Comparison of ENCODE assay signal across 1 cellular context in the genomic region with DNA sequence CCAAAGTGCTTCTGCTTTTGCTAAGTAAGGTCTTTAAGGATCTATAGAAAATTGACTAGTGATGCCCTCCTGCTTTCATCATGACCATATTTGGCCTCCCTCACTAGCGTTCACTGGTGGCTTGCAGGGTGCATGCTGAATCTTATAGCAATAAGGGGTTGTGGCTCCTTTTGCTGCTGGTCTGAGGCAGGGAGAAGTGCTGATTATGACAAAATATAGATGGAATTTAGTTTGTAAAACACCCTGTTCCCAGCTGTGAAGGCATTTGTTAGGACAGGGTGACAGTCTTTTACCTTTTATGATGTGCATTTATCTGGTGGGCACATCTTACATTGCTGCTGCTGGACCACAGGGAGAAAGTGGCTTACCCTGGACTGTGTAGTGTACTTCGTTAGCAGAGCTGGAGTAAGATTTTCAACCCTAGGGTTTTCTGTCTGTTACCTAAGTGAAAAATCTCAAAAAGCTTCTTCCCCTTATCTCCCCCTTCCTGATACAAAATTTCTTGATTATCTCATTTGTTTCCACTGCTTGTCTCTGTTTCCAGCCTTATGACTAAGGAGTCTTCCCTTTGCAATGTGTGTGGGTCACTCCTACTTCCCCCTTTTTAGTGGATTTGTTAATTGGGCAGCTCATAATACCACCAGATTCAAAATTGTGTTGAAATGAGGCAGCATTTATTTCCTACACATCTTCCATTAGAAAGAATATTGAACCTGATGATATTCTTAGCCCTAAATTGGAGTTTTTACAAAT.
TF ChIP-seq lines count a peak whose summit lies in the region.

No MANE protein-coding gene starts in this region.

TF ChIP-seq in SK-N-SH, 30 proteins besides CTCF, POLR2A, EP300 and RAD21 (continued from another document):
- TF ChIP-seq, protein P1, sequence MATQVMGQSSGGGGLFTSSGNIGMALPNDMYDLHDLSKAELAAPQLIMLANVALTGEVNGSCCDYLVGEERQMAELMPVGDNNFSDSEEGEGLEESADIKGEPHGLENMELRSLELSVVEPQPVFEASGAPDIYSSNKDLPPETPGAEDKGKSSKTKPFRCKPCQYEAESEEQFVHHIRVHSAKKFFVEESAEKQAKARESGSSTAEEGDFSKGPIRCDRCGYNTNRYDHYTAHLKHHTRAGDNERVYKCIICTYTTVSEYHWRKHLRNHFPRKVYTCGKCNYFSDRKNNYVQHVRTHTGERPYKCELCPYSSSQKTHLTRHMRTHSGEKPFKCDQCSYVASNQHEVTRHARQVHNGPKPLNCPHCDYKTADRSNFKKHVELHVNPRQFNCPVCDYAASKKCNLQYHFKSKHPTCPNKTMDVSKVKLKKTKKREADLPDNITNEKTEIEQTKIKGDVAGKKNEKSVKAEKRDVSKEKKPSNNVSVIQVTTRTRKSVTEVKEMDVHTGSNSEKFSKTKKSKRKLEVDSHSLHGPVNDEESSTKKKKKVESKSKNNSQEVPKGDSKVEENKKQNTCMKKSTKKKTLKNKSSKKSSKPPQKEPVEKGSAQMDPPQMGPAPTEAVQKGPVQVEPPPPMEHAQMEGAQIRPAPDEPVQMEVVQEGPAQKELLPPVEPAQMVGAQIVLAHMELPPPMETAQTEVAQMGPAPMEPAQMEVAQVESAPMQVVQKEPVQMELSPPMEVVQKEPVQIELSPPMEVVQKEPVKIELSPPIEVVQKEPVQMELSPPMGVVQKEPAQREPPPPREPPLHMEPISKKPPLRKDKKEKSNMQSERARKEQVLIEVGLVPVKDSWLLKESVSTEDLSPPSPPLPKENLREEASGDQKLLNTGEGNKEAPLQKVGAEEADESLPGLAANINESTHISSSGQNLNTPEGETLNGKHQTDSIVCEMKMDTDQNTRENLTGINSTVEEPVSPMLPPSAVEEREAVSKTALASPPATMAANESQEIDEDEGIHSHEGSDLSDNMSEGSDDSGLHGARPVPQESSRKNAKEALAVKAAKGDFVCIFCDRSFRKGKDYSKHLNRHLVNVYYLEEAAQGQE (IDR thresholded peaks at IDR 0.05; ENCODE audit: low read depth, low read length) = no peak
- TF ChIP-seq, protein P2, sequence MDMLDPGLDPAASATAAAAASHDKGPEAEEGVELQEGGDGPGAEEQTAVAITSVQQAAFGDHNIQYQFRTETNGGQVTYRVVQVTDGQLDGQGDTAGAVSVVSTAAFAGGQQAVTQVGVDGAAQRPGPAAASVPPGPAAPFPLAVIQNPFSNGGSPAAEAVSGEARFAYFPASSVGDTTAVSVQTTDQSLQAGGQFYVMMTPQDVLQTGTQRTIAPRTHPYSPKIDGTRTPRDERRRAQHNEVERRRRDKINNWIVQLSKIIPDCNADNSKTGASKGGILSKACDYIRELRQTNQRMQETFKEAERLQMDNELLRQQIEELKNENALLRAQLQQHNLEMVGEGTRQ (IDR thresholded peaks at IDR 0.05; ENCODE audit: borderline replicate concordance, low read depth, low read length) = no peak
- TF ChIP-seq, protein P3, sequence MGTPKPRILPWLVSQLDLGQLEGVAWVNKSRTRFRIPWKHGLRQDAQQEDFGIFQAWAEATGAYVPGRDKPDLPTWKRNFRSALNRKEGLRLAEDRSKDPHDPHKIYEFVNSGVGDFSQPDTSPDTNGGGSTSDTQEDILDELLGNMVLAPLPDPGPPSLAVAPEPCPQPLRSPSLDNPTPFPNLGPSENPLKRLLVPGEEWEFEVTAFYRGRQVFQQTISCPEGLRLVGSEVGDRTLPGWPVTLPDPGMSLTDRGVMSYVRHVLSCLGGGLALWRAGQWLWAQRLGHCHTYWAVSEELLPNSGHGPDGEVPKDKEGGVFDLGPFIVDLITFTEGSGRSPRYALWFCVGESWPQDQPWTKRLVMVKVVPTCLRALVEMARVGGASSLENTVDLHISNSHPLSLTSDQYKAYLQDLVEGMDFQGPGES (IDR thresholded peaks at IDR 0.05; ENCODE audit: low read depth, low read length) = no peak
